Comparison of ENCODE assay signal across 11 cellular contexts in genomic region chr11:117198613-117199012, GRCh38. TPM values are rescaled to one million over a fixed set of nuclear protein-coding genes. Genes with fewer than 3 reads are reported as not detected.
DNase-seq lines count a peak whose midpoint lies in the region; ATAC-seq and TF ChIP-seq lines count a peak whose summit lies in the region.
"Had no signal": no experiment of that assay in that cellular context is flagged by ENCODE, and none has a peak within 500 bp of the region (broad histone marks: within the 10 kb centered on the region; RNA-seq: fewer than 3 reads in every experiment).

No MANE protein-coding gene starts in this region.

- H3K4me1 ChIP-seq in hepatocyte (ENCODE audit: insufficient read depth) (peaks cover 18% of the 10 kb centered on the region), psoas muscle (no peaks in the 10 kb centered on the region)
- H3K4me1 ChIP-seq: BE2C had no signal

- no peaks in the 10 kb centered on the region for H4K20me1 ChIP-seq in hepatocyte (ENCODE audit: insufficient read depth, poor library complexity, severe bottlenecking)

- DNase-seq in AG10803 (ENCODE audit: low read depth) (no peak), astrocyte of the cerebellum (ENCODE audit: low read depth) (no peak), hepatocyte (ENCODE audit: low spot score) (no peak), psoas muscle (no peak), NCI-H1092 treated with DMSO at 0.1 percent for 48 hours (lab: John Stamatoyannopoulos, UW) (no peak)
- DNase-seq in stimulated activated CD4-positive, alpha-beta T cell treated with anti-CD3 and anti-CD28 coated beads, Interleukin-2, amount 100 ng/mL, for 48 hours = no peak
- DNase-seq: NCI-H69, T-helper 2 cell had no signal

- ATAC-seq in psoas muscle (no peak), HG03442 (IDR thresholded peaks at IDR 0.05; ENCODE audit: unreplicated experiment) (no peak), GM21717 (IDR thresholded peaks at IDR 0.05; ENCODE audit: unreplicated experiment) (no peak)

- H3K9me2 ChIP-seq in hepatocyte (replicated peaks; ENCODE audit: insufficient read depth) = no peaks in the 10 kb centered on the region

- H3K79me2 ChIP-seq in hepatocyte = no peaks in the 10 kb centered on the region

- H3K4me2 ChIP-seq in hepatocyte = peak overlapping the region; percentile 71

- peak overlapping the region; percentile 78 for H3K27ac ChIP-seq in hepatocyte
- peak overlapping the region; percentile 56 for H3K27ac ChIP-seq in psoas muscle

- H3K27me3 ChIP-seq in hepatocyte (no peaks in the 10 kb centered on the region), psoas muscle (ENCODE audit: insufficient read depth in 3 of 3, low read length in 2 of 3) (no peaks in the 10 kb centered on the region)
- H3K27me3 ChIP-seq: BE2C had no signal

- peak overlapping the region; percentile 88 for H3K4me3 ChIP-seq in AG10803 (ENCODE audit: low read length)
- H3K4me3 ChIP-seq in astrocyte of the cerebellum (ENCODE audit: low read depth, low read length) = peak overlapping the region; percentile 64
- no peak overlapping the region for H3K4me3 ChIP-seq in hepatocyte
- peak overlapping the region; percentile 58 for H3K4me3 ChIP-seq in psoas muscle

- TF ChIP-seq CTCF in AG10803 (conservative IDR thresholded peaks at IDR 0.05; ENCODE audit: low read length) (no peak), astrocyte of the cerebellum (IDR thresholded peaks at IDR 0.05; ENCODE audit: low read depth, low read length, missing control alignments) (no peak), hepatocyte (IDR thresholded peaks at IDR 0.05; ENCODE audit: poor library complexity) (no peak), psoas muscle (IDR thresholded peaks at IDR 0.05) (no peak)

- H3K36me3 ChIP-seq in hepatocyte (replicated peaks; ENCODE audit: insufficient read depth, low read depth) (no peaks in the 10 kb centered on the region), psoas muscle (ENCODE audit: insufficient read depth in 1 of 2, low read depth in 1 of 2) (peaks cover 0 to 25% of the 10 kb centered on the region in 2 donors)
- H3K36me3 ChIP-seq: BE2C had no signal

- H2AFZ ChIP-seq in hepatocyte = no peak overlapping the region

- 92% methylated on average over 3 of the region's 4 CpGs for WGBS in hepatocyte (ENCODE audit: low lambda C conversion rate, missing lambda C conversion rate)
- 62 to 72% (median 69%) methylated on average over 4 of the region's 4 CpGs for WGBS in psoas muscle, 3 donors

- no peaks in the 10 kb centered on the region for H3K9me3 ChIP-seq in hepatocyte (ENCODE audit: low read depth)
- H3K9me3 ChIP-seq in psoas muscle = no peaks in the 10 kb centered on the region
- H3K9me3 ChIP-seq: BE2C had no signal

- in situ Hi-C loops in astrocyte of the cerebellum (cut with HindIII; ENCODE audit: low sequenced_read_pairs) = no loop called here

- intact Hi-C loops in psoas muscle (cut with DNase I) = no loop called here

RNA-seq across cellular contexts. Expression of gene TAGLN, which starts 0.6 kb away (rescaled TPM):
- total RNA-seq in hepatocyte (126 and 150 TPM in 2 replicates), psoas muscle (10 to 100 TPM; 36.2 to 73.0 (median 51.7) TPM)
- polyA plus RNA-seq in hepatocyte (94.0 and 113 TPM in 2 replicates), psoas muscle (100 to 1,000 TPM in 2 of 3 donors, 10 to 100 TPM in 1; 86.5 to 140 (median 117) TPM)

RNA-seq across cellular contexts. Expression of gene SIDT2, which starts 20.1 kb away (rescaled TPM):
- total RNA-seq in hepatocyte (27.1 and 32.0 TPM in 2 replicates), psoas muscle (10 to 100 TPM; 12.6 to 22.8 (median 19.9) TPM)
- polyA plus RNA-seq in hepatocyte (16.7 and 19.9 TPM in 2 replicates), psoas muscle (10 to 100 TPM in 1 of 3 donors, 1 to 10 TPM in 2; 7.1 to 10.5 (median 7.3) TPM)

RNA-seq across cellular contexts. Expression of gene PCSK7, which starts 33.3 kb away (rescaled TPM):
- 21.9 and 25.9 TPM in 2 replicates for total RNA-seq in hepatocyte
- 33.0 and 33.2 TPM in 2 replicates for polyA plus RNA-seq in hepatocyte
- total RNA-seq in psoas muscle = 10 to 100 TPM; 15.8 to 23.6 (median 20.8) TPM
- polyA plus RNA-seq in psoas muscle = 10 to 100 TPM in 2 of 3 donors, 1 to 10 TPM in 1; 9.9 to 17.5 (median 13.4) TPM

RNA-seq across cellular contexts. Expression of gene RNF214, which starts 33.9 kb away (rescaled TPM):
- total RNA-seq in hepatocyte (11.1 and 12.5 TPM in 2 replicates), psoas muscle (10 to 100 TPM; 31.0 to 39.4 (median 34.7) TPM)
- polyA plus RNA-seq in hepatocyte (26.2 and 27.0 TPM in 2 replicates), psoas muscle (10 to 100 TPM; 12.4 to 19.7 (median 16.8) TPM)

RNA-seq across cellular contexts. Expression of gene PAFAH1B2, which starts 54.5 kb away (rescaled TPM):
- 93.3 and 103 TPM in 2 replicates for total RNA-seq in hepatocyte
- polyA plus RNA-seq in hepatocyte = 30.8 and 31.0 TPM in 2 replicates
- 10 to 100 TPM; 30.8 to 46.3 (median 35.7) TPM for total RNA-seq in psoas muscle
- polyA plus RNA-seq in psoas muscle = 10 to 100 TPM; 13.0 to 25.4 (median 17.4) TPM
